Comparison of ENCODE assay signal across 23 cellular contexts in the genomic region with DNA sequence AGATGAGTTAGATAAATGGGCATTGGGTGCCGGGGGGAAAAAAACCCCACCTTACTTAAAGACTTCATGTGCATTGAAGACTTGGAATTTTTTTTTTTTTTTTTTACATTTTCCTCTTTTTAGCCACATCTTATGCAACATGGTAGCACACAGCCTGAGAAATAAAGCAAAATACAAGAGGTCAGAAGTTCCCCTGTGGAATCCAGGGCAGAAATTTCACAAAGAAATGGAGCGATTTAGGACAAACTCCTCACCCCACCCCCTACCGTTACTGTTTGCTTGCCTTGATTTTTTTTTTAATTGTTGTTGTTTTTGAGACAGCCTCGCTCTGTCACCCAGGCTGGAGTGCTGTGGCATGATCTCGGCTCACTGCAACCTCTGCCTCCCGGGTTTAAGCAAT.
A peak's percentile ranks its signal among the peaks of the same experiment; 100 is the strongest.
DNase-seq lines count a peak whose midpoint lies in the region; ATAC-seq lines count a peak whose summit lies in the region.
"Had no signal": no experiment of that assay in that cellular context is flagged by ENCODE, and none has a peak within 500 bp of the region (broad histone marks: within the 10 kb centered on the region; RNA-seq: fewer than 3 reads in every experiment).

No MANE protein-coding gene starts in this region.

- H3K36me3 ChIP-seq in CD8-positive, alpha-beta memory T cell (ENCODE audit: insufficient read depth, low read length) = no peaks in the 10 kb centered on the region
- H3K36me3 ChIP-seq: BLaER1, uterus had no signal

- H3K27ac Mint-ChIP-seq in activated CD4-positive, alpha-beta T cell treated with anti-CD3 and anti-CD28 coated beads, Interleukin-2, amount 10 ng/mL, durations not matched to agents 7 days and 5 days = peak overlapping the region; percentile 96
- H3K27ac Mint-ChIP-seq in CD8-positive, alpha-beta memory T cell = peak overlapping the region in 4 of 8 donors; percentile 85 to 94 (median 90)
- no peak overlapping the region for H3K27ac Mint-ChIP-seq in activated T-helper 2 cell treated with anti-CD3 and anti-CD28 coated beads, Interferon-gamma antibody, Interleukin-2, Interleukin-4, amounts not matched to agents 10 μg/mL and 5 μg/mL and 100 μg/mL, durations not matched to agents 14 hours and 24 hours and 36 hours
- H3K27ac Mint-ChIP-seq in natural killer cell treated with Interleukin-12 subunit alpha and Interleukin-12 subunit beta and Interleukin-15 and Interleukin-18, amount 100 ng/mL, for 72 hours = peak overlapping the region; percentile 77 to 91

- POLR2A ChIA-PET in activated CD4-positive, alpha-beta T cell treated with anti-CD3 and anti-CD28 coated beads, Interleukin-2, amount 10 ng/mL, durations not matched to agents 7 days and 5 days (lab: Charles Lee) = no interaction called here
- POLR2A ChIA-PET in CD8-positive, alpha-beta memory T cell (lab: Charles Lee) = no interaction called here

- H3K4me1 Mint-ChIP-seq in activated CD4-positive, alpha-beta T cell treated with anti-CD3 and anti-CD28 coated beads, Interleukin-2, amount 10 ng/mL, durations not matched to agents 7 days and 5 days = peaks cover 35% of the 10 kb centered on the region
- H3K4me1 Mint-ChIP-seq in CD8-positive, alpha-beta memory T cell = peaks cover 11 to 24% (median 21%) of the 10 kb centered on the region in 3 donors
- H3K4me1 Mint-ChIP-seq in activated T-helper 2 cell treated with anti-CD3 and anti-CD28 coated beads, Interferon-gamma antibody, Interleukin-2, Interleukin-4, amounts not matched to agents 10 μg/mL and 5 μg/mL and 100 μg/mL, durations not matched to agents 14 hours and 24 hours and 36 hours (ENCODE audit: low read depth) = peaks cover 22% of the 10 kb centered on the region
- H3K4me1 Mint-ChIP-seq in natural killer cell treated with Interleukin-12 subunit alpha and Interleukin-12 subunit beta and Interleukin-15 and Interleukin-18, amount 100 ng/mL, for 72 hours (ENCODE audit: low read depth in 2 of 2) = peaks cover 13 to 14% of the 10 kb centered on the region in 2 donors

- DNase-seq in activated CD4-positive, alpha-beta T cell treated with anti-CD3 and anti-CD28 coated beads, Interleukin-2, amount 10 ng/mL, durations not matched to agents 7 days and 5 days = no peak
- DNase-seq in activated CD4-positive, alpha-beta T cell treated with anti-CD3 and anti-CD28 coated beads, Interleukin-2, amount 50 U/mL, for 1 hour = no peak
- no peak for DNase-seq in CD8-positive, alpha-beta memory T cell
- no peak for DNase-seq in activated T-helper 2 cell treated with anti-CD3 and anti-CD28 coated beads, Interferon-gamma antibody, Interleukin-2, Interleukin-4, amounts not matched to agents 10 μg/mL and 5 μg/mL and 100 μg/mL, durations not matched to agents 14 hours and 24 hours and 36 hours (ENCODE audit: low spot score)
- no peak for DNase-seq in natural killer cell treated with Interleukin-12 subunit alpha and Interleukin-12 subunit beta and Interleukin-15 and Interleukin-18, amount 100 ng/mL, for 72 hours (ENCODE audit: low spot score)
- DNase-seq in cerebellum (ENCODE audit: low spot score) (no peak), SHP77 treated with DMSO at 0.1 percent for 48 hours (lab: John Stamatoyannopoulos, UW) (no peak)
- DNase-seq: activated CD4-positive, alpha-beta T cell treated with anti-CD3 and anti-CD28 coated beads, Interleukin-2, amount 50 U/mL, for 4 hours; amniotic stem cell; foreskin keratinocyte; hippocampal formation; NCI-H1436 treated with DMSO at 0.1 percent for 48 hours; NCI-H526 treated with DMSO at 0.1 percent for 48 hours; occipital lobe; substantia nigra; uterus had no signal

- no peak for ATAC-seq in natural killer cell treated with Interleukin-12 subunit alpha and Interleukin-12 subunit beta and Interleukin-15 and Interleukin-18, amount 100 ng/mL, for 72 hours
- no peak for ATAC-seq in HG02970 (IDR thresholded peaks at IDR 0.05; ENCODE audit: low FRiP score, unreplicated experiment)
- ATAC-seq: A549, foreskin keratinocyte, HepG2, Right ventricle myocardium inferior had no signal

- H3K9me3 Mint-ChIP-seq in activated CD4-positive, alpha-beta T cell treated with anti-CD3 and anti-CD28 coated beads, Interleukin-2, amount 10 ng/mL, durations not matched to agents 7 days and 5 days = no peaks in the 10 kb centered on the region
- H3K9me3 Mint-ChIP-seq in CD8-positive, alpha-beta memory T cell = no peaks in the 10 kb centered on the region
- H3K9me3 Mint-ChIP-seq in activated T-helper 2 cell treated with anti-CD3 and anti-CD28 coated beads, Interferon-gamma antibody, Interleukin-2, Interleukin-4, amounts not matched to agents 10 μg/mL and 5 μg/mL and 100 μg/mL, durations not matched to agents 14 hours and 24 hours and 36 hours = no peaks in the 10 kb centered on the region
- no peaks in the 10 kb centered on the region for H3K9me3 Mint-ChIP-seq in natural killer cell treated with Interleukin-12 subunit alpha and Interleukin-12 subunit beta and Interleukin-15 and Interleukin-18, amount 100 ng/mL, for 72 hours

- H3K4me1 ChIP-seq in CD8-positive, alpha-beta memory T cell (ENCODE audit: insufficient read depth, low read length) = no peaks in the 10 kb centered on the region
- H3K4me1 ChIP-seq: A549, BLaER1 had no signal

- H3K4me3 ChIP-seq in CD8-positive, alpha-beta memory T cell (ENCODE audit: low read length) = no peak overlapping the region
- H3K4me3 ChIP-seq: A549, BLaER1, lung, uterus had no signal

- CTCF ChIA-PET in activated CD4-positive, alpha-beta T cell treated with anti-CD3 and anti-CD28 coated beads, Interleukin-2, amount 10 ng/mL, durations not matched to agents 7 days and 5 days (lab: Charles Lee) = no interaction called here
- CTCF ChIA-PET in CD8-positive, alpha-beta memory T cell (lab: Charles Lee) = no interaction called here

- H3K27ac ChIP-seq in CD8-positive, alpha-beta memory T cell (ENCODE audit: low read depth, low read length) = no peak overlapping the region
- H3K27ac ChIP-seq: A549, epithelial cell of prostate, foreskin keratinocyte, uterus had no signal

- no peaks in the 10 kb centered on the region for H3K27me3 ChIP-seq in CD8-positive, alpha-beta memory T cell (ENCODE audit: insufficient read depth, low read length, poor library complexity, severe bottlenecking)
- H3K27me3 ChIP-seq: BLaER1, foreskin keratinocyte, uterus had no signal

- intact Hi-C loops in activated T-helper 2 cell treated with anti-CD3 and anti-CD28 coated beads, Interferon-gamma antibody, Interleukin-2, Interleukin-4, amounts not matched to agents 10 μg/mL and 5 μg/mL and 100 μg/mL, durations not matched to agents 14 hours and 24 hours and 36 hours (cut with micrococcal nuclease) = loop anchor here (1.0 kb wide), 1 partner anchor 12 kb away; no protein-coding TSS in a partner anchor

- no peaks in the 10 kb centered on the region for H3K27me3 Mint-ChIP-seq in activated CD4-positive, alpha-beta T cell treated with anti-CD3 and anti-CD28 coated beads, Interleukin-2, amount 10 ng/mL, durations not matched to agents 7 days and 5 days
- H3K27me3 Mint-ChIP-seq in CD8-positive, alpha-beta memory T cell = peaks cover 0 to 3% of the 10 kb centered on the region in 2 donors
- no peaks in the 10 kb centered on the region for H3K27me3 Mint-ChIP-seq in activated T-helper 2 cell treated with anti-CD3 and anti-CD28 coated beads, Interferon-gamma antibody, Interleukin-2, Interleukin-4, amounts not matched to agents 10 μg/mL and 5 μg/mL and 100 μg/mL, durations not matched to agents 14 hours and 24 hours and 36 hours (ENCODE audit: low read depth)
- no peaks in the 10 kb centered on the region for H3K27me3 Mint-ChIP-seq in natural killer cell treated with Interleukin-12 subunit alpha and Interleukin-12 subunit beta and Interleukin-15 and Interleukin-18, amount 100 ng/mL, for 72 hours

- no peaks in the 10 kb centered on the region for H3K9me3 ChIP-seq in CD8-positive, alpha-beta memory T cell (ENCODE audit: low read length)
- H3K9me3 ChIP-seq: A549, BLaER1, uterus had no signal

- no peaks in the 10 kb centered on the region for H3K36me3 Mint-ChIP-seq in activated CD4-positive, alpha-beta T cell treated with anti-CD3 and anti-CD28 coated beads, Interleukin-2, amount 10 ng/mL, durations not matched to agents 7 days and 5 days (ENCODE audit: low read depth)
- H3K36me3 Mint-ChIP-seq in CD8-positive, alpha-beta memory T cell = peaks cover 0 to 3% (median 2%) of the 10 kb centered on the region in 3 donors
- H3K36me3 Mint-ChIP-seq in activated T-helper 2 cell treated with anti-CD3 and anti-CD28 coated beads, Interferon-gamma antibody, Interleukin-2, Interleukin-4, amounts not matched to agents 10 μg/mL and 5 μg/mL and 100 μg/mL, durations not matched to agents 14 hours and 24 hours and 36 hours (ENCODE audit: low read depth) = no peaks in the 10 kb centered on the region
- no peaks in the 10 kb centered on the region for H3K36me3 Mint-ChIP-seq in natural killer cell treated with Interleukin-12 subunit alpha and Interleukin-12 subunit beta and Interleukin-15 and Interleukin-18, amount 100 ng/mL, for 72 hours

- H3K4me3 Mint-ChIP-seq in activated CD4-positive, alpha-beta T cell treated with anti-CD3 and anti-CD28 coated beads, Interleukin-2, amount 10 ng/mL, durations not matched to agents 7 days and 5 days = peak overlapping the region; percentile 65
- peak overlapping the region in 5 of 7 donors; percentile 70 to 90 (median 84) for H3K4me3 Mint-ChIP-seq in CD8-positive, alpha-beta memory T cell
- peak overlapping the region; percentile 65 for H3K4me3 Mint-ChIP-seq in activated T-helper 2 cell treated with anti-CD3 and anti-CD28 coated beads, Interferon-gamma antibody, Interleukin-2, Interleukin-4, amounts not matched to agents 10 μg/mL and 5 μg/mL and 100 μg/mL, durations not matched to agents 14 hours and 24 hours and 36 hours (ENCODE audit: low read depth)
- H3K4me3 Mint-ChIP-seq in natural killer cell treated with Interleukin-12 subunit alpha and Interleukin-12 subunit beta and Interleukin-15 and Interleukin-18, amount 100 ng/mL, for 72 hours = peak overlapping the region; percentile 80
